ENCODE assay signal across 8 cellular contexts in the genomic region with DNA sequence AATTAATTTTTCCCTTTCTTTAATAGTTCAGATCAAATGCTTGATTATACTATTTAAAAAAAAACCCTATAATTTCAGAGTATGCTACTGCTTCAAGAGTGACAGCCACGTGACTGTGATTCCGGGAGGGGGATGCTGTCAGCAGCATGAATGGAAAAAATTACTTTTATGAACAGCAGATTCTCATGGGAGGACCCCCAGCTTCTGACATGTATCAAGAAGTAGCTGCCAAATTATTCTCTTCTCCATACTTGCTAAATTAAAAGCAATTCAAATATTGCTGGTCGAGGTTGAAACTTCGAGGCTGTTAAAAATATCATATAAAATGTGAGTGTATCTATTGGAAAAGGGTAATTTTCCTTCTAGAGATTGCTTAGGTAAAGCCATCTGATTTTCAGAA.
"Had no signal": no experiment of that assay in that cellular context is flagged by ENCODE, and none has a peak within 500 bp of the region (broad histone marks: within the 10 kb centered on the region; RNA-seq: fewer than 3 reads in every experiment).

No MANE protein-coding gene starts in this region.

- H3K4me2 ChIP-seq: KMS-11 had no signal

- FAIRE-seq: HepG2, HTR-8/SVneo, K562 had no signal

- H3K27ac ChIP-seq: HL-60, KMS-11 had no signal

- H3K9ac ChIP-seq: KMS-11 had no signal

- DNase-seq: IMR-90, KBM-7, KG1 had no signal

- H3K4me3 ChIP-seq: K562 had no signal
